ENCODE assay signal across 8 cellular contexts in genomic region chr6:166775180-166775922, GRCh38.
DNase-seq lines count a peak whose midpoint lies in the region; FAIRE-seq and TF ChIP-seq lines count a peak whose summit lies in the region.

No MANE protein-coding gene starts in this region.

- H3K36me3 ChIP-seq in ovary = no peaks in the 10 kb centered on the region

- H3K27ac ChIP-seq in RWPE1 (no peak overlapping the region), ovary (no peak overlapping the region)

- no peak overlapping the region for H3K4me3 ChIP-seq in Jurkat, Clone E6-1 (ENCODE audit: low read length)
- no peak overlapping the region for H3K4me3 ChIP-seq in ovary

- peak; percentile 42 for DNase-seq in NCI-H1436 (lab: John Stamatoyannopoulos, UW)
- no peak for DNase-seq in NCI-H1436 treated with DMSO at 0.1 percent for 48 hours (lab: John Stamatoyannopoulos, UW)
- peak; percentile 72 for DNase-seq in Jurkat, Clone E6-1 (ENCODE audit: low read depth, low spot score)
- DNase-seq in RWPE1 (ENCODE audit: low spot score) = peak; percentile 69
- peak; percentile 25 for DNase-seq in activated effector memory CD4-positive, alpha-beta T cell treated with Interleukin-2 at 50 U/mL for 16 hours
- DNase-seq in frontal cortex (ENCODE audit: low spot score in 2 of 2) = peak; percentile 45 to 77
- peak; percentile 40 to 62 (median 55) for DNase-seq in ovary
- peak; percentile 73 for DNase-seq in urothelium cell line (ENCODE audit: low spot score)

- POLR2A ChIA-PET in RWPE1 (lab: Yijun Ruan, JAX; ENCODE audit: low non-redundant PET) = no interaction called here

- CTCF ChIA-PET in RWPE1 (lab: Yijun Ruan, JAX) = interaction anchor here (0.5 to 2.6 kb wide), 26 partner anchors 10 to 1205 kb away, joined by 3 to 33 read pairs (median 4); no protein-coding TSS in a partner anchor

- TF ChIP-seq EP300 in ovary (IDR thresholded peaks at IDR 0.05) = no peak

- FAIRE-seq in frontal cortex (lab: Jason Lieb, UNC) (no peak), urothelium cell line (lab: Jason Lieb, UNC) (no peak)

- H3K27me3 ChIP-seq in ovary = no peaks in the 10 kb centered on the region

- 43 to 47% (median 45%) methylated on average over 24 of the region's 24 CpGs for WGBS in ovary, 3 donors

- TF ChIP-seq CTCF in RWPE1 (conservative IDR thresholded peaks at IDR 0.05; ENCODE audit: low read depth) = peak; percentile 89
- TF ChIP-seq CTCF in ovary (IDR thresholded peaks at IDR 0.05) = peak in 2 of 3 donors; percentile 58 to 83

- intact Hi-C loops in ovary (cut with DNase I) = loop anchor here in 3 of 4 donors (5.0 to 10.0 kb wide), 3 partner anchors 209 to 369 kb away; no protein-coding TSS in a partner anchor

- TF ChIP-seq POLR2A in ovary (IDR thresholded peaks at IDR 0.05) = no peak

- H3K4me1 ChIP-seq in ovary (ENCODE audit: insufficient read depth) = no peaks in the 10 kb centered on the region

- no peaks in the 10 kb centered on the region for H3K9me3 ChIP-seq in ovary
